20 cellular contexts compared by ENCODE assay signal in the genomic region with DNA sequence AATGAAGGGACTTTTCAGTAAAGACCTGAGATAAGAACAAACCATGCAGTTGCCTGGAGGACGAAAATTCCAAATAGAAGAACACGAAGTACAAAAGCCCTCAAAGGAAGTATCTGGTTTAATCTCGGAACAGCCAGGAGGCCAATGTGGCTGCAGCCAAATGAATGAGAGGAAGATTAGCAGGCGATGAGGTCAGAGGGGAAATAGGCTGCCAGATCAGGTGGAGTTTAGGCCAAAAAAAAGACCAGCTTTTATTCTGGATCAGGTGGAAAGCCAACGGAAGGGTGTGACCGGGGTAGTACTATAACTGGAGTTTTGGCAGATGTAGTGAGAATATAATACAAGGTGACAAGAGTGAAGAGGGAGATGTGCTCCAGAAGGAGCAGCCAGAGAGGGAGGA. TPM values are rescaled to one million over a fixed set of nuclear protein-coding genes. Genes with fewer than 3 reads are reported as not detected.
DNase-seq lines count a peak whose midpoint lies in the region; ATAC-seq and TF ChIP-seq lines count a peak whose summit lies in the region.
"Had no signal": no experiment of that assay in that cellular context is flagged by ENCODE, and none has a peak within 500 bp of the region (broad histone marks: within the 10 kb centered on the region; RNA-seq: fewer than 3 reads in every experiment).

No MANE protein-coding gene starts in this region.

- peak overlapping the region; percentile 6 for H3K27ac Mint-ChIP-seq in CD4-positive, alpha-beta T cell
- H3K27ac Mint-ChIP-seq: activated naive CD8-positive, alpha-beta T cell treated with anti-CD3 and anti-CD28 coated beads for 36 hours; memory B cell; nephron; stimulated activated memory B cell treated with anti-CD40 and anti-IgM and Interleukin-4, amounts not matched to agents 10 μg/mL and 1 μg/mL and 100 μg/mL, for 72 hours had no signal

- H3K36me3 ChIP-seq in thyroid gland: peaks cover 0 to 16% of the 10 kb centered on the region in 2 donors

- no peaks in the 10 kb centered on the region for H3K9me3 ChIP-seq in CD4-positive, alpha-beta T cell (ENCODE audit: control insufficient read depth, low read length)
- no peaks in the 10 kb centered on the region for H3K9me3 ChIP-seq in thyroid gland
- H3K9me3 ChIP-seq: body of pancreas, transverse colon had no signal

- no peak for TF ChIP-seq POLR2A in thyroid gland (IDR thresholded peaks at IDR 0.05)

- H3K4me1 Mint-ChIP-seq in CD4-positive, alpha-beta T cell (ENCODE audit: low read depth): no peaks in the 10 kb centered on the region
- H3K4me1 Mint-ChIP-seq: activated naive CD8-positive, alpha-beta T cell treated with anti-CD3 and anti-CD28 coated beads for 36 hours; memory B cell; nephron; stimulated activated memory B cell treated with anti-CD40 and anti-IgM and Interleukin-4, amounts not matched to agents 10 μg/mL and 1 μg/mL and 100 μg/mL, for 72 hours had no signal

- POLR2A ChIA-PET in CD4-positive, alpha-beta T cell (lab: Charles Lee): no interaction called here

- intact Hi-C loops in CD4-positive, alpha-beta T cell (cut with DNase I, micrococcal nuclease): no loop called here
- intact Hi-C loops in thyroid gland (cut with DNase I): no loop called here

- WGBS in thyroid gland, 2 donors: 79 to 89% methylated on average over 6 of the region's 6 CpGs

- H3K27me3 Mint-ChIP-seq in CD4-positive, alpha-beta T cell: no peaks in the 10 kb centered on the region
- H3K27me3 Mint-ChIP-seq: activated naive CD8-positive, alpha-beta T cell treated with anti-CD3 and anti-CD28 coated beads for 36 hours; memory B cell; stimulated activated memory B cell treated with anti-CD40 and anti-IgM and Interleukin-4, amounts not matched to agents 10 μg/mL and 1 μg/mL and 100 μg/mL, for 72 hours had no signal

- peaks cover 74% of the 10 kb centered on the region for H3K36me3 Mint-ChIP-seq in CD4-positive, alpha-beta T cell (ENCODE audit: low read depth)

- H3K4me3 Mint-ChIP-seq in CD4-positive, alpha-beta T cell: no peak overlapping the region
- H3K4me3 Mint-ChIP-seq: activated naive CD8-positive, alpha-beta T cell treated with anti-CD3 and anti-CD28 coated beads for 36 hours; memory B cell; nephron; stimulated activated memory B cell treated with anti-CD40 and anti-IgM and Interleukin-4, amounts not matched to agents 10 μg/mL and 1 μg/mL and 100 μg/mL, for 72 hours had no signal

- CTCF ChIA-PET in CD4-positive, alpha-beta T cell (lab: Charles Lee): no interaction called here

- no peak for TF ChIP-seq CTCF in CD4-positive, alpha-beta T cell (IDR thresholded peaks at IDR 0.05)
- TF ChIP-seq CTCF in thyroid gland (IDR thresholded peaks at IDR 0.05): no peak

- DNase-seq in CD4-positive, alpha-beta T cell: no peak
- DNase-seq in ELF-1 (ENCODE audit: low read depth, low spot score): peak; percentile 58
- DNase-seq in dermis microvascular lymphatic vessel endothelial cell (ENCODE audit: low read depth in 2 of 2): peak; percentile 22 to 50
- DNase-seq in lung microvascular endothelial cell (ENCODE audit: low read depth in 2 of 2): peak; percentile 48 to 58
- DNase-seq in thyroid gland: no peak
- DNase-seq: activated CD4-positive, alpha-beta T cell treated with anti-CD3 and anti-CD28 coated beads, Interleukin-2, amount 50 U/mL, for 4 hours; activated naive CD8-positive, alpha-beta T cell treated with anti-CD3 and anti-CD28 coated beads for 36 hours; activated T-cell treated with anti-CD3 and anti-CD28 coated beads, Interleukin-2, amount 50 U/mL, for 1 hour; body of pancreas; kidney glomerular epithelial cell; MG63; NCI-H1417 treated with DMSO at 0.1 percent for 48 hours; NCI-H526 treated with DMSO at 0.1 percent for 48 hours; T-helper 1 cell; transverse colon had no signal

- H3K4me3 ChIP-seq in thyroid gland (replicated peaks in 1 of 3): no peak overlapping the region
- H3K4me3 ChIP-seq: body of pancreas, MG63, transverse colon had no signal

- no peaks in the 10 kb centered on the region for H3K4me1 ChIP-seq in thyroid gland
- H3K4me1 ChIP-seq: body of pancreas, transverse colon had no signal

- no peak overlapping the region for H3K27ac ChIP-seq in CD4-positive, alpha-beta T cell (ENCODE audit: low read depth, low read length)
- H3K27ac ChIP-seq in thyroid gland: no peak overlapping the region
- H3K27ac ChIP-seq: body of pancreas, transverse colon had no signal

- H3K27me3 ChIP-seq in CD4-positive, alpha-beta T cell (ENCODE audit: control insufficient read depth, insufficient read depth, low read length): no peaks in the 10 kb centered on the region
- H3K27me3 ChIP-seq in thyroid gland: no peaks in the 10 kb centered on the region
- H3K27me3 ChIP-seq: body of pancreas, MG63, transverse colon had no signal

- peaks cover 3% of the 10 kb centered on the region for H3K9me3 Mint-ChIP-seq in CD4-positive, alpha-beta T cell

- ATAC-seq in CD4-positive, alpha-beta T cell (ENCODE audit: poor library complexity): no peak
- ATAC-seq in HG03457 (IDR thresholded peaks at IDR 0.05; ENCODE audit: unreplicated experiment) (no peak), GM21367 (IDR thresholded peaks at IDR 0.05; ENCODE audit: unreplicated experiment) (no peak)
- ATAC-seq: body of pancreas; stimulated activated memory B cell treated with anti-CD40 and anti-IgM and Interleukin-4, amounts not matched to agents 10 μg/mL and 1 μg/mL and 100 μg/mL, for 72 hours had no signal

RNA-seq across cellular contexts. Expression of a gene that starts 43.7 kb away (rescaled TPM):
- 100 to 1,000 TPM; 454 to 459 TPM for total RNA-seq in CD4-positive, alpha-beta T cell
- total RNA-seq in dermis microvascular lymphatic vessel endothelial cell: 75.1 and 105 TPM in 2 replicates
- total RNA-seq in lung microvascular endothelial cell: 62.3 and 76.0 TPM in 2 replicates
- 100 to 1,000 TPM; 139 to 325 (median 258) TPM for total RNA-seq in thyroid gland

RNA-seq across cellular contexts. Expression of a gene that starts 59.5 kb away (rescaled TPM):
- total RNA-seq in CD4-positive, alpha-beta T cell: 10 to 100 TPM; 12.4 to 13.3 TPM
- total RNA-seq in dermis microvascular lymphatic vessel endothelial cell (17.7 and 19.9 TPM in 2 replicates), lung microvascular endothelial cell (15.3 and 15.7 TPM in 2 replicates), thyroid gland (10 to 100 TPM; 13.2 to 21.9 (median 17.0) TPM)

Comparison
In these comparisons a context has a peak if more than half of its experiments do, and no peak if none do; other contexts are left out.
1. DNase-seq: peak in ELF-1 (single experiment), dermis microvascular lymphatic vessel endothelial cell (2 of 2) and lung microvascular endothelial cell (2 of 2); none in CD4-positive, alpha-beta T cell (0 of 10) and thyroid gland (0 of 2).